8 cellular contexts compared by ENCODE assay signal in genomic region chr4:55948726-55949479, GRCh38. TPM values are rescaled to one million over a fixed set of nuclear protein-coding genes. Genes with fewer than 3 reads are reported as not detected.
DNase-seq lines count a peak whose midpoint lies in the region; ATAC-seq and TF ChIP-seq lines count a peak whose summit lies in the region.

Gene CEP135, plus strand, starts transcription at chr4:55948945. Its CDS starts 3,186 bp downstream, at chr4:55952131.

- H3K27me3 ChIP-seq in CD8-positive, alpha-beta memory T cell (ENCODE audit: insufficient read depth, low read length, poor library complexity, severe bottlenecking): no peaks in the 10 kb centered on the region
- H3K27me3 ChIP-seq in right lobe of liver: no peaks in the 10 kb centered on the region

- H3K9me3 ChIP-seq in CD8-positive, alpha-beta memory T cell (ENCODE audit: low read length): no peaks in the 10 kb centered on the region
- H3K9me3 ChIP-seq in right lobe of liver: no peaks in the 10 kb centered on the region

- H3K27me3 Mint-ChIP-seq in CD8-positive, alpha-beta memory T cell: no peaks in the 10 kb centered on the region

- peak within 1 kb of the TSS; percentile 82 for H3K27ac ChIP-seq in CD8-positive, alpha-beta memory T cell (ENCODE audit: low read depth, low read length)
- peak within 1 kb of the TSS; percentile 70 to 82 (median 78) for H3K27ac ChIP-seq in right lobe of liver

- H3K4me1 Mint-ChIP-seq in CD8-positive, alpha-beta memory T cell: peaks cover 36 to 53% (median 52%) of the 10 kb centered on the region in 3 donors

- peaks cover 29% of the 10 kb centered on the region for H3K4me1 ChIP-seq in CD8-positive, alpha-beta memory T cell (ENCODE audit: insufficient read depth, low read length)
- H3K4me1 ChIP-seq in right lobe of liver: no peaks in the 10 kb centered on the region

- WGBS in right lobe of liver (ENCODE audit: insufficient coverage, low coverage, low lambda C conversion rate, missing lambda C conversion rate): 0% methylated on average over 6 of the region's 77 CpGs

- peaks cover 4 to 19% (median 5%) of the 10 kb centered on the region in 3 donors for H3K36me3 Mint-ChIP-seq in CD8-positive, alpha-beta memory T cell

- peak; percentile 88 to 95 (median 91) for DNase-seq in CD8-positive, alpha-beta memory T cell
- DNase-seq in HK-2 (ENCODE audit: unreplicated experiment) (peak; percentile 94), NCI-H82 (lab: John Stamatoyannopoulos, UW) (peak; percentile 92), dermis microvascular lymphatic vessel endothelial cell (ENCODE audit: low read depth in 2 of 2) (peak; percentile 82 to 94), right lobe of liver (peak; percentile 97 to 98 (median 97))
- peak; percentile 90 to 92 for DNase-seq in activated CD4-positive, alpha-beta T cell treated with anti-CD3 and anti-CD28 coated beads, Interleukin-2, amount 50 U/mL, for 48 hours
- peak; percentile 92 for DNase-seq in stimulated activated CD4-positive, alpha-beta T cell treated with anti-CD3 and anti-CD28 coated beads, Interleukin-4, amount 100 ng/mL, for 24 hours

- POLR2A ChIA-PET in CD8-positive, alpha-beta memory T cell (lab: Charles Lee): interaction anchor here (0.5 to 1.4 kb wide), 10 partner anchors 9 to 554 kb away, joined by 3 to 13 read pairs (median 4); partner anchors contain the start of genes AASDH, PAICS, PPAT and TMEM165

- peak; percentile 95 to 99 (median 97) for TF ChIP-seq CTCF in right lobe of liver (IDR thresholded peaks at IDR 0.05)

- intact Hi-C loops in right lobe of liver (cut with DNase I): loop anchor here (10.0 kb wide), 2 partner anchors 356 to 366 kb away; no protein-coding TSS in a partner anchor

- peak; percentile 74 for ATAC-seq in GM19455 (IDR thresholded peaks at IDR 0.05; ENCODE audit: unreplicated experiment)
- peak; percentile 94 to 97 (median 96) for ATAC-seq in right lobe of liver

- H3K9me3 Mint-ChIP-seq in CD8-positive, alpha-beta memory T cell: no peaks in the 10 kb centered on the region

- CTCF ChIA-PET in CD8-positive, alpha-beta memory T cell (lab: Charles Lee): interaction anchor here (0.7 to 2.9 kb wide), 41 partner anchors 9 to 1029 kb away, joined by 3 to 30 read pairs (median 4); partner anchors contain the start of genes AASDH, EXOC1, NOA1 and PAICS

- peak within 1 kb of the TSS; percentile 71 to 98 (median 94) for H3K27ac Mint-ChIP-seq in CD8-positive, alpha-beta memory T cell

- TF ChIP-seq POLR2A in right lobe of liver (IDR thresholded peaks at IDR 0.05): peak; percentile 53

- no peaks in the 10 kb centered on the region for H3K36me3 ChIP-seq in CD8-positive, alpha-beta memory T cell (ENCODE audit: insufficient read depth, low read length)
- no peaks in the 10 kb centered on the region for H3K36me3 ChIP-seq in right lobe of liver

- H3K4me3 ChIP-seq in CD8-positive, alpha-beta memory T cell (ENCODE audit: low read length): peak within 1 kb of the TSS; percentile 87
- H3K4me3 ChIP-seq in right lobe of liver: peak within 1 kb of the TSS; percentile 67 to 97 (median 96)

- H3K4me3 Mint-ChIP-seq in CD8-positive, alpha-beta memory T cell: peak within 1 kb of the TSS; percentile 86 to 97 (median 94)

RNA-seq across cellular contexts. Expression of gene CEP135, which starts in this region (rescaled TPM):
- total RNA-seq in CD8-positive, alpha-beta memory T cell: 10 to 100 TPM; 15.8 to 16.1 TPM
- polyA plus RNA-seq in CD8-positive, alpha-beta memory T cell: 8.3 TPM
- total RNA-seq in dermis microvascular lymphatic vessel endothelial cell (5.8 and 6.2 TPM in 2 replicates), right lobe of liver (1 to 10 TPM in 5 of 6 experiments, under 1 TPM in 1; 0.59 to 2.4 (median 1.7) TPM)

Comparison
In these comparisons a context has a peak if more than half of its experiments do, and no peak if none do; other contexts are left out.
1. Peak in every context shown above with its lines: DNase-seq, ATAC-seq, H3K4me3 ChIP-seq and H3K27ac ChIP-seq.